In the genomic region with DNA sequence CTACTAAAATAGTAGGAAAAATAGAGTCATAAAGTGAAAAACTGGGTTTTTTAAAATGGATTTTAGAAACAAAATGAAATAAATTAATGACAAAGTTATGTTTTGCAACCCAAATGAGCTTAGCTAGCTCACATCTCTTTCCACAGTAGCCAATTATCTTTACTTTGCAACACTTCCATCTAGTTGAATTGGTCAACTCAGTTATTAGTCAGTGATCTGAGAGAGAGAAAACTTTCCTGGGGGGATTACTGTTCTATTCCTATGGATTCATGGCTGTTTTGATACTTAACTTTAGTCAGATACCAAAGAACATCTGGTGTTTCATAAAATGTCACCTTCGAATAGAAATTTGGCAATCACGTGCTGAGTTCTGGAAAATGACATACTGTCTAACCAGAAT, we compare ENCODE assay signal across 20 cellular contexts.
"Had no signal": no experiment of that assay in that cellular context is flagged by ENCODE, and none has a peak within 500 bp of the region (broad histone marks: within the 10 kb centered on the region; RNA-seq: fewer than 3 reads in every experiment).

No MANE protein-coding gene starts in this region.

- ATAC-seq: activated CD8-positive, alpha-beta T cell treated with anti-CD3 and anti-CD28 coated beads, Interleukin-2, amount 10 ng/mL, durations not matched to agents 7 days and 5 days; left ventricle myocardium superior had no signal

- H3K27me3 ChIP-seq: brain microvascular endothelial cell, gastroesophageal sphincter, thyroid gland had no signal

- H3K4me3 ChIP-seq: gastroesophageal sphincter, thyroid gland had no signal

- H3K36me3 ChIP-seq: brain microvascular endothelial cell, gastroesophageal sphincter, thyroid gland, WERI-Rb-1 had no signal

- H3K27ac ChIP-seq: brain microvascular endothelial cell, gastroesophageal sphincter, thyroid gland, WERI-Rb-1 had no signal

- H3K9me3 ChIP-seq: gastroesophageal sphincter, thyroid gland had no signal

- DNase-seq: activated CD4-positive, alpha-beta T cell treated with anti-CD3 and anti-CD28 coated beads, Interleukin-2, amount 10 ng/mL, durations not matched to agents 7 days and 5 days; activated CD4-positive, CD25-positive, alpha-beta regulatory T cell treated with anti-CD3 and anti-CD28 coated beads, Interleukin-2, amount 50 U/mL, for 72 hours; activated CD8-positive, alpha-beta T cell treated with anti-CD3 and anti-CD28 coated beads, Interleukin-2, amount 10 ng/mL, durations not matched to agents 7 days and 5 days; activated gamma-delta T cell treated with Interleukin-2 at 50 U/mL for 16 hours; aorta; caudate nucleus; dermis blood vessel endothelial cell; effector CD8-positive, alpha-beta T cell; erythroblast; head of caudate nucleus; left ventricle myocardium superior; nephron progenitor cell; occipital lobe; stimulated activated CD4-positive, alpha-beta T cell treated with anti-CD3 and anti-CD28 coated beads, Interleukin-4, amount 100 ng/mL, for 4 hours; substantia nigra; T-helper 1 cell; thyroid gland; WERI-Rb-1 had no signal
